27 cellular contexts compared by ENCODE assay signal in the genomic region with DNA sequence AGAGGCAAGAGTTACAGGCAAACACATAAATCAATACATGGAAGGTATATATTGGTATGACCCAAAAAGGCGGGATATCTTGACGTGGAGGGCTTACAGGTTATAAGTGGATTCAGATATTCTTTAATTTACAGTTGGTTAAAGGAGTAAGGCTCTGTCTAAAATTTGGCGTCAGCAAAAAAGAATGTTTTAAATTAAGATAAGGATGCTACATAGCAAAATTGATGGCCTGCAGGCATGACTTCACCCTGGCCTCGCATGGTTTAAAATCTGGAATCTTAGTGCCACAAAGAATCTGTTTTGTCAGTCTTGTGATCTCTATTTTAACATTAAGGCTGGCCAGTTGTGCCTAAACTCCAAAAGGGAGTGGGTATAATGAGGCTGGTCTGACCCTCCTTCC.
"Had no signal": no experiment of that assay in that cellular context is flagged by ENCODE, and none has a peak within 500 bp of the region (broad histone marks: within the 10 kb centered on the region; RNA-seq: fewer than 3 reads in every experiment).

No MANE protein-coding gene starts in this region.

- H3K9me3 ChIP-seq: body of pancreas, esophagus squamous epithelium, gastrocnemius medialis, left lung, lower lobe of right lung, spleen, testis, uterus had no signal

- FAIRE-seq: colon, endometrium, islet of Langerhans had no signal

- DNase-seq: activated CD4-positive, alpha-beta memory T cell treated with anti-CD3 and anti-CD28 coated beads for 36 hours; activated CD4-positive, alpha-beta T cell treated with anti-CD3 and anti-CD28 coated beads, Interleukin-2, amount 10 ng/mL, durations not matched to agents 24 days and 14 days; activated CD4-positive, CD25-positive, alpha-beta regulatory T cell treated with anti-CD3 and anti-CD28 coated beads, Interleukin-2, amount 50 U/mL, for 72 hours; activated gamma-delta T cell; activated naive CD4-positive, alpha-beta T cell treated with anti-CD3 and anti-CD28 coated beads, Interleukin-2, amount 50 U/mL, for 16 hours; activated T-cell treated with anti-CD3 and anti-CD28 coated beads, Interleukin-2, amount 50 U/mL, for 24 hours; aorta; body of pancreas; effector CD8-positive, alpha-beta T cell; esophagus squamous epithelium; gastrocnemius medialis; glutamatergic neuron; left lung; lower lobe of right lung; mesenchymal stem cell; natural killer cell; posterior cingulate gyrus; right cardiac atrium; spleen; stimulated activated naive CD4-positive, alpha-beta T cell treated with Interleukin-2 at 50 U/mL for 16 hours; T-helper 2 cell; testis; uterus had no signal

- H3K36me3 ChIP-seq: esophagus squamous epithelium, gastrocnemius medialis, left lung, lower lobe of right lung, spleen, uterus had no signal

- H3K27me3 ChIP-seq: body of pancreas, esophagus squamous epithelium, gastrocnemius medialis, left lung, spleen, testis, uterus had no signal

- H3K4me1 ChIP-seq: body of pancreas, esophagus squamous epithelium, gastrocnemius medialis, left lung, lower lobe of right lung, testis, uterus had no signal

- ATAC-seq: body of pancreas, gastrocnemius medialis, left lung, lower lobe of right lung, natural killer cell, right cardiac atrium had no signal

- H3K27ac ChIP-seq: body of pancreas, epithelial cell of prostate, esophagus squamous epithelium, gastrocnemius medialis, left lung, lower lobe of right lung, spleen, testis, uterus had no signal

- H3K4me3 ChIP-seq: body of pancreas, esophagus squamous epithelium, gastrocnemius medialis, left lung, lower lobe of right lung, spleen, testis, uterus had no signal
